In the genomic region with DNA sequence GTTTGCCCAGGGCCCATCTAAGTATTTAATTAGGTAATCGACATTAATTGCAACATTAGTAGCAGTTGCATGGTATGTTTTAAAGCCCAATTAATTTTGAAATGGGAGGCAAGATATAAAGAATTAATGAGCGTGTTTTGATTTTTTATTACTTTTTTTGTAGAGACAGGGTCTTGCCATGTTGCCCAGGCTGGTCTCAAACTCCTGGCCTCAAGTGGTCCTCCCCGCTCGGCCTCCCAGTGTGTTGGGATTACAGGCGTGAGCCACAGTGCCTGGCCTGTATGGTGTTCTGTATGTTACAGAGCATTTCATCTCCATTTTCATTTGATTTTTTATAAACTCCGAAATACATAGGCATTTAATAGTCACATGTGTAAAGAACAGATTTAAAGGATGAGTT, we compare ENCODE assay signal across 9 cellular contexts. TPM values are rescaled to one million over a fixed set of nuclear protein-coding genes. Genes with fewer than 3 reads are reported as not detected.
A peak's percentile ranks its signal among the peaks of the same experiment; 100 is the strongest.
DNase-seq lines count a peak whose midpoint lies in the region; ATAC-seq and TF ChIP-seq lines count a peak whose summit lies in the region.
"Had no signal": no experiment of that assay in that cellular context is flagged by ENCODE, and none has a peak within 500 bp of the region (broad histone marks: within the 10 kb centered on the region; RNA-seq: fewer than 3 reads in every experiment).

No MANE protein-coding gene starts in this region.

- H3K36me3 ChIP-seq in BJ (ENCODE audit: control insufficient read depth, insufficient read depth, low read length), result no peaks in the 10 kb centered on the region; the same call in 1 of the 2 replicates
- peaks cover 14% of the 10 kb centered on the region for H3K36me3 ChIP-seq in MG63
- peaks cover 10% of the 10 kb centered on the region for H3K36me3 ChIP-seq in ectodermal cell (ENCODE audit: control insufficient read depth, insufficient read depth, low read length)

- WGBS in ectodermal cell, 2 experiments, result 67 to 77% methylated on average over 5 to 6 of the region's 6 CpGs

- POLR2A ChIA-PET in BJ (lab: Charles Lee), result no interaction called here

- intact Hi-C loops in left colon (cut with DNase I, micrococcal nuclease), result no loop called here

- peaks cover 18% of the 10 kb centered on the region for H3K36me3 Mint-ChIP-seq in nephron (ENCODE audit: low read depth)

- ATAC-seq in HG03342 (IDR thresholded peaks at IDR 0.05; ENCODE audit: unreplicated experiment) (no peak), left colon (no peak)

- peak overlapping the region; percentile 78 to 99 (median 93) for H3K27ac Mint-ChIP-seq in nephron

- peaks cover 26% of the 10 kb centered on the region for H3K4me1 Mint-ChIP-seq in nephron

- H3K4me3 ChIP-seq in BJ (ENCODE audit: low read depth, low read length) (peak overlapping the region; percentile 92), MG63 (peak overlapping the region; percentile 87), ectodermal cell (ENCODE audit: insufficient read depth, low read depth, low read length) (peak overlapping the region; percentile 90)

- H3K27me3 Mint-ChIP-seq in nephron (ENCODE audit: low read depth), result peaks cover 3% of the 10 kb centered on the region

- no peak overlapping the region for H3K27ac ChIP-seq in ectodermal cell (ENCODE audit: insufficient read depth, low read depth, low read length, poor library complexity, severe bottlenecking)

- H3K9me3 ChIP-seq in MG63 (no peaks in the 10 kb centered on the region), ectodermal cell (ENCODE audit: control insufficient read depth, low read length) (no peaks in the 10 kb centered on the region)

- DNase-seq in BJ (ENCODE audit: low read depth) (no peak), MG63 (no peak), islet precursor cell (no peak), left colon (no peak), NCI-H1105 (lab: John Stamatoyannopoulos, UW) (no peak)
- DNase-seq: NCI-H2227 treated with DMSO at 0.1 percent for 48 hours had no signal

- H3K27me3 ChIP-seq in BJ (ENCODE audit: control insufficient read depth, insufficient read depth, low read length), result no peaks in the 10 kb centered on the region
- no peaks in the 10 kb centered on the region for H3K27me3 ChIP-seq in MG63
- H3K27me3 ChIP-seq in ectodermal cell (ENCODE audit: control insufficient read depth, insufficient read depth, low read length, poor library complexity, severe bottlenecking), result no peaks in the 10 kb centered on the region

- peak overlapping the region; percentile 85 to 99 (median 86) for H3K4me3 Mint-ChIP-seq in nephron

- TF ChIP-seq CTCF in BJ (IDR thresholded peaks at IDR 0.05; ENCODE audit: insufficient read depth, low read depth, low read length) (no peak), nephron (IDR thresholded peaks at IDR 0.05; ENCODE audit: unreplicated experiment in 3 of 3) (no peak)

- CTCF ChIA-PET in BJ (lab: Yijun Ruan, JAX), result interaction anchor here (1.7 kb wide), 1 partner anchor 109 kb away, joined by 4 read pairs; no protein-coding TSS in a partner anchor

- peaks cover 15% of the 10 kb centered on the region for H3K9me3 Mint-ChIP-seq in nephron

- no peaks in the 10 kb centered on the region for H3K4me1 ChIP-seq in ectodermal cell (ENCODE audit: control insufficient read depth, insufficient read depth, low read length)

RNA-seq across cellular contexts. Expression of gene GOLGA5, which starts 0.9 kb away (rescaled TPM):
- polyA plus RNA-seq in BJ (2011; rRNA removed), result 29.7 and 52.2 TPM in 2 replicates
- 17.6 and 18.2 TPM in 2 replicates for polyA minus RNA-seq in BJ (2011; rRNA and poly(A)+ RNA removed)
- total RNA-seq in MG63 (2014; rRNA removed; shearing (Covaris generic); ENCODE audit: low replicate concordance), result 9.1 and 14.2 TPM in 2 replicates
- polyA plus RNA-seq in ectodermal cell (2013, experiment 1 of 4), result 27.3 TPM
- 27.2 TPM for polyA plus RNA-seq in ectodermal cell (2013, experiment 2 of 4)
- polyA plus RNA-seq in ectodermal cell (2013, experiment 3 of 4), result 26.1 TPM
- polyA plus RNA-seq in ectodermal cell (2013, experiment 4 of 4), result 27.5 TPM
- 10 to 100 TPM; 42.2 to 44.1 TPM for total RNA-seq in left colon

RNA-seq across cellular contexts. Expression of gene LGMN, which starts 46.5 kb away (rescaled TPM):
- 112 and 116 TPM in 2 replicates for polyA plus RNA-seq in BJ (2011; rRNA removed)
- polyA minus RNA-seq in BJ (2011; rRNA and poly(A)+ RNA removed), result 29.3 and 38.0 TPM in 2 replicates
- total RNA-seq in MG63 (2014; rRNA removed; shearing (Covaris generic); ENCODE audit: low replicate concordance), result 31.4 and 41.9 TPM in 2 replicates
- polyA plus RNA-seq in ectodermal cell (2013, experiment 1 of 4), result 75.7 TPM
- 84.9 TPM for polyA plus RNA-seq in ectodermal cell (2013, experiment 2 of 4)
- 83.3 TPM for polyA plus RNA-seq in ectodermal cell (2013, experiment 3 of 4)
- 96.3 TPM for polyA plus RNA-seq in ectodermal cell (2013, experiment 4 of 4)
- total RNA-seq in left colon, result 100 to 1,000 TPM in 1 of 2 donors, 10 to 100 TPM in 1; 70.8 to 125 TPM
